16 cellular contexts compared by ENCODE assay signal in genomic region chr1:14738235-14738634, GRCh38.
DNase-seq lines count a peak whose midpoint lies in the region; ATAC-seq, FAIRE-seq and TF ChIP-seq lines count a peak whose summit lies in the region.
"Had no signal": no experiment of that assay in that cellular context is flagged by ENCODE, and none has a peak within 500 bp of the region (broad histone marks: within the 10 kb centered on the region; RNA-seq: fewer than 3 reads in every experiment).

No MANE protein-coding gene starts in this region.

- no peaks in the 10 kb centered on the region for H3K9me3 ChIP-seq in pancreas
- no peaks in the 10 kb centered on the region for H3K9me3 ChIP-seq in aorta (ENCODE audit: control insufficient read depth, low read length)
- H3K9me3 ChIP-seq: BE2C, right lobe of liver, thoracic aorta had no signal

- peak; percentile 99 for DNase-seq in NCI-H1092 treated with DMSO at 0.1 percent for 48 hours (lab: John Stamatoyannopoulos, UW)
- DNase-seq in NCI-H2196 treated with DMSO at 0.1 percent for 48 hours (lab: John Stamatoyannopoulos, UW; ENCODE audit: unreplicated experiment) = peak; percentile 55
- no peak for DNase-seq in pancreas
- no peak for DNase-seq in aorta
- DNase-seq in HT-29 (ENCODE audit: low spot score) = no peak
- no peak for DNase-seq in AG08396 (ENCODE audit: low spot score)
- no peak for DNase-seq in NCI-H526 (lab: John Stamatoyannopoulos, UW)
- DNase-seq: activated B cell treated with CpG ODN at 0.5 μM for 24 hours; BE2C; GM23248; right lobe of liver; stimulated activated CD4-positive, alpha-beta T cell treated with anti-CD3 and anti-CD28 coated beads, Interleukin-2, amount 100 ng/mL, for 48 hours; stimulated activated CD8-positive, alpha-beta memory T cell treated with anti-CD3 and anti-CD28 coated beads, Interleukin-4, amount 100 ng/mL, for 48 hours had no signal

- ATAC-seq in pancreas (peak in 3 of 4 donors; percentile 21 to 41 (median 32)), aorta (ENCODE audit: low FRiP score) (no peak)

- H3K4me1 ChIP-seq in pancreas (no peaks in the 10 kb centered on the region), aorta (ENCODE audit: control insufficient read depth in 1 of 2, insufficient read depth in 2 of 2, low read length in 2 of 2) (no peaks in the 10 kb centered on the region)
- H3K4me1 ChIP-seq: BE2C, right lobe of liver had no signal

- intact Hi-C loops in pancreas (cut with DNase I) = loop anchor here in 1 of 3 donors (10.0 kb wide), 1 partner anchor 643 kb away; no protein-coding TSS in a partner anchor
- intact Hi-C loops in aorta (cut with DNase I) = loop anchor here in 1 of 2 donors (10.0 kb wide), 1 partner anchor 643 kb away; no protein-coding TSS in a partner anchor

- no peak for FAIRE-seq in pancreas (lab: Jason Lieb, UNC)

- no peaks in the 10 kb centered on the region for H3K27me3 ChIP-seq in pancreas
- H3K27me3 ChIP-seq in aorta (ENCODE audit: control insufficient read depth in 1 of 2, insufficient read depth in 2 of 2, low read length in 1 of 2) = no peaks in the 10 kb centered on the region
- H3K27me3 ChIP-seq: BE2C, right lobe of liver had no signal

- peak overlapping the region; percentile 80 for H3K27ac ChIP-seq in VCaP
- no peak overlapping the region for H3K27ac ChIP-seq in pancreas
- no peak overlapping the region for H3K27ac ChIP-seq in aorta (ENCODE audit: low read depth in 1 of 2, low read length in 2 of 2)
- H3K27ac ChIP-seq: coronary artery, GM23248, right lobe of liver, thoracic aorta had no signal

- no peak for TF ChIP-seq CTCF in VCaP (conservative IDR thresholded peaks at IDR 0.05)
- no peak for TF ChIP-seq CTCF in pancreas (IDR thresholded peaks at IDR 0.05)

- H3K36me3 ChIP-seq in pancreas (no peaks in the 10 kb centered on the region), aorta (ENCODE audit: control insufficient read depth in 1 of 2, insufficient read depth in 2 of 2, low read length in 1 of 2) (no peaks in the 10 kb centered on the region)
- H3K36me3 ChIP-seq: BE2C, right lobe of liver, thoracic aorta had no signal

- WGBS in pancreas, 2 donors = 52 to 57% methylated on average over 6 of the region's 6 CpGs
- WGBS in aorta, 2 donors = 76 to 80% methylated on average over 6 of the region's 6 CpGs

- H3K4me3 ChIP-seq in pancreas (no peak overlapping the region), aorta (ENCODE audit: low read length in 2 of 2) (no peak overlapping the region)
- H3K4me3 ChIP-seq: coronary artery, GM23248, right lobe of liver, thoracic aorta had no signal

Comparison
In these comparisons a context has a peak if more than half of its experiments do, and no peak if none do; other contexts are left out.
1. DNase-seq: peak in NCI-H1092 treated with DMSO at 0.1 percent for 48 hours (single experiment) and NCI-H2196 treated with DMSO at 0.1 percent for 48 hours (single experiment); none in pancreas (0 of 6), aorta (0 of 2), HT-29 (single experiment), AG08396 (single experiment) and NCI-H526 (0 of 2).